Comparison of ENCODE assay signal across 1 cellular context in genomic region chr10:123434435-123435039, GRCh38.
TF ChIP-seq lines count a peak whose summit lies in the region.

No MANE protein-coding gene starts in this region.

TF ChIP-seq in H1, 55 proteins besides CTCF, POLR2A, EP300 and RAD21:
- TF ChIP-seq SP1 (IDR thresholded peaks at IDR 0.05; ENCODE audit: low read depth, low read length) (no peak), CBX8 (IDR thresholded peaks at IDR 0.05; ENCODE audit: borderline replicate concordance, low read depth, low read length) (no peak), EGR1 (IDR thresholded peaks at IDR 0.05; ENCODE audit: borderline replicate concordance, low read depth, low read length) (no peak), E2F6 (IDR thresholded peaks at IDR 0.05) (no peak), SIX5 (IDR thresholded peaks at IDR 0.05; ENCODE audit: low read depth, low read length) (no peak), FOSL1 (IDR thresholded peaks at IDR 0.05; ENCODE audit: insufficient read depth, low read depth, low read length) (no peak), HDAC6 (IDR thresholded peaks at IDR 0.05; ENCODE audit: low read depth, low read length) (no peak), EZH2 (IDR thresholded peaks at IDR 0.05; ENCODE audit: low read depth, low read length, severe bottlenecking) (no peak), CHD1 (IDR thresholded peaks at IDR 0.05; ENCODE audit: low read depth, low read length) (no peak), HDAC2 (IDR thresholded peaks at IDR 0.05; ENCODE audit: borderline replicate concordance in 1 of 2, low read depth in 2 of 2, low read length in 2 of 2) (no peak), TBP (IDR thresholded peaks at IDR 0.05; ENCODE audit: low read depth, low read length) (no peak), BCL11A (IDR thresholded peaks at IDR 0.05; ENCODE audit: low read depth in 2 of 2, low read length in 2 of 2) (no peak), SAP30 (IDR thresholded peaks at IDR 0.05; ENCODE audit: insufficient read depth, insufficient replicate concordance, low read length) (no peak), JUND (IDR thresholded peaks at IDR 0.05; ENCODE audit: low read length) (no peak), KDM5A (IDR thresholded peaks at IDR 0.05; ENCODE audit: low read length) (no peak)
- TF ChIP-seq, protein P1, sequence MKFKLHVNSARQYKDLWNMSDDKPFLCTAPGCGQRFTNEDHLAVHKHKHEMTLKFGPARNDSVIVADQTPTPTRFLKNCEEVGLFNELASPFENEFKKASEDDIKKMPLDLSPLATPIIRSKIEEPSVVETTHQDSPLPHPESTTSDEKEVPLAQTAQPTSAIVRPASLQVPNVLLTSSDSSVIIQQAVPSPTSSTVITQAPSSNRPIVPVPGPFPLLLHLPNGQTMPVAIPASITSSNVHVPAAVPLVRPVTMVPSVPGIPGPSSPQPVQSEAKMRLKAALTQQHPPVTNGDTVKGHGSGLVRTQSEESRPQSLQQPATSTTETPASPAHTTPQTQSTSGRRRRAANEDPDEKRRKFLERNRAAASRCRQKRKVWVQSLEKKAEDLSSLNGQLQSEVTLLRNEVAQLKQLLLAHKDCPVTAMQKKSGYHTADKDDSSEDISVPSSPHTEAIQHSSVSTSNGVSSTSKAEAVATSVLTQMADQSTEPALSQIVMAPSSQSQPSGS (IDR thresholded peaks at IDR 0.05; ENCODE audit: low read length) = no peak
- TF ChIP-seq, protein P2, sequence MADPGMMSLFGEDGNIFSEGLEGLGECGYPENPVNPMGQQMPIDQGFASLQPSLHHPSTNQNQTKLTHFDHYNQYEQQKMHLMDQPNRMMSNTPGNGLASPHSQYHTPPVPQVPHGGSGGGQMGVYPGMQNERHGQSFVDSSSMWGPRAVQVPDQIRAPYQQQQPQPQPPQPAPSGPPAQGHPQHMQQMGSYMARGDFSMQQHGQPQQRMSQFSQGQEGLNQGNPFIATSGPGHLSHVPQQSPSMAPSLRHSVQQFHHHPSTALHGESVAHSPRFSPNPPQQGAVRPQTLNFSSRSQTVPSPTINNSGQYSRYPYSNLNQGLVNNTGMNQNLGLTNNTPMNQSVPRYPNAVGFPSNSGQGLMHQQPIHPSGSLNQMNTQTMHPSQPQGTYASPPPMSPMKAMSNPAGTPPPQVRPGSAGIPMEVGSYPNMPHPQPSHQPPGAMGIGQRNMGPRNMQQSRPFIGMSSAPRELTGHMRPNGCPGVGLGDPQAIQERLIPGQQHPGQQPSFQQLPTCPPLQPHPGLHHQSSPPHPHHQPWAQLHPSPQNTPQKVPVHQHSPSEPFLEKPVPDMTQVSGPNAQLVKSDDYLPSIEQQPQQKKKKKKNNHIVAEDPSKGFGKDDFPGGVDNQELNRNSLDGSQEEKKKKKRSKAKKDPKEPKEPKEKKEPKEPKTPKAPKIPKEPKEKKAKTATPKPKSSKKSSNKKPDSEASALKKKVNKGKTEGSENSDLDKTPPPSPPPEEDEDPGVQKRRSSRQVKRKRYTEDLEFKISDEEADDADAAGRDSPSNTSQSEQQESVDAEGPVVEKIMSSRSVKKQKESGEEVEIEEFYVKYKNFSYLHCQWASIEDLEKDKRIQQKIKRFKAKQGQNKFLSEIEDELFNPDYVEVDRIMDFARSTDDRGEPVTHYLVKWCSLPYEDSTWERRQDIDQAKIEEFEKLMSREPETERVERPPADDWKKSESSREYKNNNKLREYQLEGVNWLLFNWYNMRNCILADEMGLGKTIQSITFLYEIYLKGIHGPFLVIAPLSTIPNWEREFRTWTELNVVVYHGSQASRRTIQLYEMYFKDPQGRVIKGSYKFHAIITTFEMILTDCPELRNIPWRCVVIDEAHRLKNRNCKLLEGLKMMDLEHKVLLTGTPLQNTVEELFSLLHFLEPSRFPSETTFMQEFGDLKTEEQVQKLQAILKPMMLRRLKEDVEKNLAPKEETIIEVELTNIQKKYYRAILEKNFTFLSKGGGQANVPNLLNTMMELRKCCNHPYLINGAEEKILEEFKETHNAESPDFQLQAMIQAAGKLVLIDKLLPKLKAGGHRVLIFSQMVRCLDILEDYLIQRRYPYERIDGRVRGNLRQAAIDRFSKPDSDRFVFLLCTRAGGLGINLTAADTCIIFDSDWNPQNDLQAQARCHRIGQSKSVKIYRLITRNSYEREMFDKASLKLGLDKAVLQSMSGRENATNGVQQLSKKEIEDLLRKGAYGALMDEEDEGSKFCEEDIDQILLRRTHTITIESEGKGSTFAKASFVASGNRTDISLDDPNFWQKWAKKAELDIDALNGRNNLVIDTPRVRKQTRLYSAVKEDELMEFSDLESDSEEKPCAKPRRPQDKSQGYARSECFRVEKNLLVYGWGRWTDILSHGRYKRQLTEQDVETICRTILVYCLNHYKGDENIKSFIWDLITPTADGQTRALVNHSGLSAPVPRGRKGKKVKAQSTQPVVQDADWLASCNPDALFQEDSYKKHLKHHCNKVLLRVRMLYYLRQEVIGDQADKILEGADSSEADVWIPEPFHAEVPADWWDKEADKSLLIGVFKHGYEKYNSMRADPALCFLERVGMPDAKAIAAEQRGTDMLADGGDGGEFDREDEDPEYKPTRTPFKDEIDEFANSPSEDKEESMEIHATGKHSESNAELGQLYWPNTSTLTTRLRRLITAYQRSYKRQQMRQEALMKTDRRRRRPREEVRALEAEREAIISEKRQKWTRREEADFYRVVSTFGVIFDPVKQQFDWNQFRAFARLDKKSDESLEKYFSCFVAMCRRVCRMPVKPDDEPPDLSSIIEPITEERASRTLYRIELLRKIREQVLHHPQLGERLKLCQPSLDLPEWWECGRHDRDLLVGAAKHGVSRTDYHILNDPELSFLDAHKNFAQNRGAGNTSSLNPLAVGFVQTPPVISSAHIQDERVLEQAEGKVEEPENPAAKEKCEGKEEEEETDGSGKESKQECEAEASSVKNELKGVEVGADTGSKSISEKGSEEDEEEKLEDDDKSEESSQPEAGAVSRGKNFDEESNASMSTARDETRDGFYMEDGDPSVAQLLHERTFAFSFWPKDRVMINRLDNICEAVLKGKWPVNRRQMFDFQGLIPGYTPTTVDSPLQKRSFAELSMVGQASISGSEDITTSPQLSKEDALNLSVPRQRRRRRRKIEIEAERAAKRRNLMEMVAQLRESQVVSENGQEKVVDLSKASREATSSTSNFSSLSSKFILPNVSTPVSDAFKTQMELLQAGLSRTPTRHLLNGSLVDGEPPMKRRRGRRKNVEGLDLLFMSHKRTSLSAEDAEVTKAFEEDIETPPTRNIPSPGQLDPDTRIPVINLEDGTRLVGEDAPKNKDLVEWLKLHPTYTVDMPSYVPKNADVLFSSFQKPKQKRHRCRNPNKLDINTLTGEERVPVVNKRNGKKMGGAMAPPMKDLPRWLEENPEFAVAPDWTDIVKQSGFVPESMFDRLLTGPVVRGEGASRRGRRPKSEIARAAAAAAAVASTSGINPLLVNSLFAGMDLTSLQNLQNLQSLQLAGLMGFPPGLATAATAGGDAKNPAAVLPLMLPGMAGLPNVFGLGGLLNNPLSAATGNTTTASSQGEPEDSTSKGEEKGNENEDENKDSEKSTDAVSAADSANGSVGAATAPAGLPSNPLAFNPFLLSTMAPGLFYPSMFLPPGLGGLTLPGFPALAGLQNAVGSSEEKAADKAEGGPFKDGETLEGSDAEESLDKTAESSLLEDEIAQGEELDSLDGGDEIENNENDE (IDR thresholded peaks at IDR 0.05; ENCODE audit: insufficient replicate concordance, low read length) = no peak
TF ChIP-seq in H1: peak in this region for 0.
